22 cellular contexts compared by ENCODE assay signal in genomic region chr3:32977842-32978241, GRCh38. TPM values are rescaled to one million over a fixed set of nuclear protein-coding genes. Genes with fewer than 3 reads are reported as not detected.
DNase-seq lines count a peak whose midpoint lies in the region; ATAC-seq and TF ChIP-seq lines count a peak whose summit lies in the region.
"Had no signal": no experiment of that assay in that cellular context is flagged by ENCODE, and none has a peak within 500 bp of the region (broad histone marks: within the 10 kb centered on the region; RNA-seq: fewer than 3 reads in every experiment).

No MANE protein-coding gene starts in this region.

- H3K4me1 ChIP-seq in CD8-positive, alpha-beta memory T cell (ENCODE audit: insufficient read depth, low read length), result peaks cover 28% of the 10 kb centered on the region

- no peak overlapping the region for H3K4me3 ChIP-seq in CD8-positive, alpha-beta memory T cell (ENCODE audit: low read length)
- H3K4me3 ChIP-seq in brain microvascular endothelial cell (ENCODE audit: low read depth, low read length), result no peak overlapping the region
- H3K4me3 ChIP-seq: BLaER1 treated with 17β-estradiol and CSF1 and Interleukin-3, amounts not matched to agents 10 nM and 100 nM had no signal

- peak overlapping the region in 6 of 7 donors; percentile 11 to 54 (median 36) for H3K4me3 Mint-ChIP-seq in CD8-positive, alpha-beta memory T cell
- H3K4me3 Mint-ChIP-seq in activated T-helper 17 cell treated with anti-CD3 and anti-CD28 coated beads, Interleukin-2, amount 50 U/mL, for 72 hours, result no peak overlapping the region
- H3K4me3 Mint-ChIP-seq in CD14-positive monocyte, result no peak overlapping the region
- H3K4me3 Mint-ChIP-seq: B cell; CD4-positive, alpha-beta T cell; HFFc6 had no signal

- peak in 1 of 5 donors; percentile 18 for DNase-seq in CD8-positive, alpha-beta memory T cell
- DNase-seq in islet precursor cell (peak; percentile 4), GF-D8 (lab: John Stamatoyannopoulos, UW) (no peak), brain microvascular endothelial cell (no peak), CD14-positive monocyte (ENCODE audit: low spot score) (no peak)
- peak; percentile 5 for DNase-seq in stimulated activated CD8-positive, alpha-beta memory T cell treated with anti-CD3 and anti-CD28 coated beads, Interleukin-4, amount 100 ng/mL, for 48 hours
- DNase-seq: Calu3; CD4-positive, alpha-beta T cell; DMS79 treated with DMSO at 0.1 percent for 48 hours; EL; GOT3; H7; HFFc6; KG1 had no signal

- H3K36me3 Mint-ChIP-seq in CD8-positive, alpha-beta memory T cell, result peaks cover 0 to 2% (median 0%) of the 10 kb centered on the region in 3 donors
- H3K36me3 Mint-ChIP-seq in activated T-helper 17 cell treated with anti-CD3 and anti-CD28 coated beads, Interleukin-2, amount 50 U/mL, for 72 hours (ENCODE audit: low read depth), result peaks cover 69% of the 10 kb centered on the region
- no peaks in the 10 kb centered on the region for H3K36me3 Mint-ChIP-seq in CD14-positive monocyte

- POLR2A ChIA-PET in CD8-positive, alpha-beta memory T cell (lab: Charles Lee), result no interaction called here

- no peaks in the 10 kb centered on the region for H3K9me3 Mint-ChIP-seq in CD8-positive, alpha-beta memory T cell
- no peaks in the 10 kb centered on the region for H3K9me3 Mint-ChIP-seq in activated T-helper 17 cell treated with anti-CD3 and anti-CD28 coated beads, Interleukin-2, amount 50 U/mL, for 72 hours
- peaks cover 0 to 6% (median 0%) of the 10 kb centered on the region in 7 donors for H3K9me3 Mint-ChIP-seq in CD14-positive monocyte
- H3K9me3 Mint-ChIP-seq: CD4-positive, alpha-beta T cell; HFFc6 had no signal

- TF ChIP-seq CTCF in brain microvascular endothelial cell (IDR thresholded peaks at IDR 0.05; ENCODE audit: low read depth, low read length, missing control alignments) (no peak), CD14-positive monocyte (IDR thresholded peaks at IDR 0.05) (no peak)

- peak overlapping the region; percentile 2 to 87 (median 64) for H3K27ac Mint-ChIP-seq in CD8-positive, alpha-beta memory T cell
- peak overlapping the region; percentile 8 for H3K27ac Mint-ChIP-seq in activated T-helper 17 cell treated with anti-CD3 and anti-CD28 coated beads, Interleukin-2, amount 50 U/mL, for 72 hours
- no peak overlapping the region for H3K27ac Mint-ChIP-seq in CD14-positive monocyte
- H3K27ac Mint-ChIP-seq: B cell; CD4-positive, alpha-beta T cell; HFFc6 had no signal

- H3K27me3 ChIP-seq in CD8-positive, alpha-beta memory T cell (ENCODE audit: insufficient read depth, low read length, poor library complexity, severe bottlenecking), result no peaks in the 10 kb centered on the region
- no peaks in the 10 kb centered on the region for H3K27me3 ChIP-seq in brain microvascular endothelial cell (replicated peaks)
- H3K27me3 ChIP-seq: BLaER1 treated with 17β-estradiol and CSF1 and Interleukin-3, amounts not matched to agents 10 nM and 100 nM had no signal

- H3K9me3 ChIP-seq in CD8-positive, alpha-beta memory T cell (ENCODE audit: low read length), result no peaks in the 10 kb centered on the region

- H3K4me1 Mint-ChIP-seq in CD8-positive, alpha-beta memory T cell, result peaks cover 46 to 56% (median 54%) of the 10 kb centered on the region in 3 donors
- H3K4me1 Mint-ChIP-seq in activated T-helper 17 cell treated with anti-CD3 and anti-CD28 coated beads, Interleukin-2, amount 50 U/mL, for 72 hours, result peaks cover 27% of the 10 kb centered on the region
- H3K4me1 Mint-ChIP-seq in CD14-positive monocyte, result peaks cover 4% of the 10 kb centered on the region

- in situ Hi-C loops in brain microvascular endothelial cell (cut with HindIII; ENCODE audit: low pct_ligation_motif_present, low sequenced_read_pairs), result no loop called here

- H3K27ac ChIP-seq in CD8-positive, alpha-beta memory T cell (ENCODE audit: low read depth, low read length), result no peak overlapping the region
- no peak overlapping the region for H3K27ac ChIP-seq in brain microvascular endothelial cell
- H3K27ac ChIP-seq: BLaER1 treated with 17β-estradiol and CSF1 and Interleukin-3, amounts not matched to agents 10 nM and 100 nM had no signal

- intact Hi-C loops in CD14-positive monocyte (cut with micrococcal nuclease), result no loop called here

- CTCF ChIA-PET in CD8-positive, alpha-beta memory T cell (lab: Charles Lee), result interaction anchor here (1.7 kb wide), 1 partner anchor 10 kb away, joined by 5 read pairs; no protein-coding TSS in a partner anchor

- H3K36me3 ChIP-seq in CD8-positive, alpha-beta memory T cell (ENCODE audit: insufficient read depth, low read length), result no peaks in the 10 kb centered on the region
- H3K36me3 ChIP-seq in brain microvascular endothelial cell (replicated peaks), result no peaks in the 10 kb centered on the region
- H3K36me3 ChIP-seq: BLaER1 treated with 17β-estradiol and CSF1 and Interleukin-3, amounts not matched to agents 10 nM and 100 nM had no signal

- H3K27me3 Mint-ChIP-seq in CD8-positive, alpha-beta memory T cell, result peaks cover 0 to 4% of the 10 kb centered on the region in 2 donors
- no peaks in the 10 kb centered on the region for H3K27me3 Mint-ChIP-seq in activated T-helper 17 cell treated with anti-CD3 and anti-CD28 coated beads, Interleukin-2, amount 50 U/mL, for 72 hours
- peaks cover 0 to 4% (median 1%) of the 10 kb centered on the region in 3 donors for H3K27me3 Mint-ChIP-seq in CD14-positive monocyte (ENCODE audit: low read depth in 3 of 3)
- H3K27me3 Mint-ChIP-seq: B cell; CD4-positive, alpha-beta T cell; IgD-negative memory B cell had no signal

- no peak for ATAC-seq in activated T-helper 17 cell treated with anti-CD3 and anti-CD28 coated beads, Interleukin-2, amount 50 U/mL, for 72 hours (replicated peaks)
- no peak for ATAC-seq in HG03521 (IDR thresholded peaks at IDR 0.05; ENCODE audit: unreplicated experiment)
- ATAC-seq: HCT116, HepG2 had no signal

RNA-seq across cellular contexts. Expression of gene CCR4, which starts 26.4 kb away (rescaled TPM):
- total RNA-seq in CD8-positive, alpha-beta memory T cell, result 100 to 1,000 TPM; 113 TPM
- 10.0 TPM for polyA plus RNA-seq in CD8-positive, alpha-beta memory T cell
- 100 to 1,000 TPM; 207 to 271 TPM for total RNA-seq in activated T-helper 17 cell treated with anti-CD3 and anti-CD28 coated beads, Interleukin-2, amount 50 U/mL, for 72 hours
- polyA plus RNA-seq in CD14-positive monocyte, result under 1 TPM in 1 of 2 donors, not detected in 1; 0.04 TPM
- total RNA-seq: A172, Calu3, H7, HFFc6 had no signal
- polyA plus RNA-seq: IgD-negative memory B cell had no signal

Comparison
In these comparisons a context has a peak if more than half of its experiments do, and no peak if none do; other contexts are left out.
1. DNase-seq: peak in islet precursor cell (single experiment) and stimulated activated CD8-positive, alpha-beta memory T cell treated with anti-CD3 and anti-CD28 coated beads, Interleukin-4, amount 100 ng/mL, for 48 hours (single experiment); none in GF-D8 (single experiment), brain microvascular endothelial cell (single experiment) and CD14-positive monocyte (single experiment).
2. H3K27ac Mint-ChIP-seq: peak in CD8-positive, alpha-beta memory T cell (8 of 8) and activated T-helper 17 cell treated with anti-CD3 and anti-CD28 coated beads, Interleukin-2, amount 50 U/mL, for 72 hours (single experiment); none in CD14-positive monocyte (0 of 7).
3. H3K4me3 Mint-ChIP-seq: peak in CD8-positive, alpha-beta memory T cell (6 of 7); none in activated T-helper 17 cell treated with anti-CD3 and anti-CD28 coated beads, Interleukin-2, amount 50 U/mL, for 72 hours (single experiment) and CD14-positive monocyte (0 of 2).